In genomic region chr3:176697284-176697889, GRCh38 we compare ENCODE assay signal across 23 cellular contexts.
DNase-seq lines count a peak whose midpoint lies in the region; ATAC-seq and TF ChIP-seq lines count a peak whose summit lies in the region.
"Had no signal": no experiment of that assay in that cellular context is flagged by ENCODE, and none has a peak within 500 bp of the region (broad histone marks: within the 10 kb centered on the region; RNA-seq: fewer than 3 reads in every experiment).

No MANE protein-coding gene starts in this region.

- no peak overlapping the region for H3K4me3 ChIP-seq in endodermal cell (ENCODE audit: low read length)
- H3K4me3 ChIP-seq in neural progenitor cell = no peak overlapping the region
- H3K4me3 ChIP-seq: lung, psoas muscle had no signal

- no peaks in the 10 kb centered on the region for H3K36me3 ChIP-seq in endodermal cell (ENCODE audit: control insufficient read depth, insufficient read depth, low read length)
- H3K36me3 ChIP-seq in neural progenitor cell = no peaks in the 10 kb centered on the region
- H3K36me3 ChIP-seq: WERI-Rb-1 had no signal

- H3K27me3 ChIP-seq in endodermal cell (ENCODE audit: control insufficient read depth, insufficient read depth, low read length, poor library complexity, severe bottlenecking) = no peaks in the 10 kb centered on the region
- no peaks in the 10 kb centered on the region for H3K27me3 ChIP-seq in neural progenitor cell

- 81 to 86% methylated on average over 8 to 9 of the region's 9 CpGs for WGBS in endodermal cell (ENCODE audit: insufficient coverage in 1 of 2, insufficient read length in 1 of 2), 2 experiments

- H3K27ac ChIP-seq in endodermal cell (ENCODE audit: low read depth, low read length) (peak overlapping the region; percentile 61), neural progenitor cell (no peak overlapping the region)
- H3K27ac ChIP-seq: epithelial cell of prostate, psoas muscle had no signal

- H3K4me1 Mint-ChIP-seq in endodermal cell = peaks cover 47% of the 10 kb centered on the region
- H3K4me1 Mint-ChIP-seq in neural progenitor cell = peaks cover 19% of the 10 kb centered on the region
- H3K4me1 Mint-ChIP-seq: activated CD4-positive, alpha-beta T cell treated with anti-CD3 and anti-CD28 coated beads, Interleukin-2, amount 10 ng/mL, durations not matched to agents 7 days and 5 days; activated CD8-positive, alpha-beta memory T cell treated with anti-CD3 and anti-CD28 coated beads, Interleukin-2, amount 10 ng/mL, durations not matched to agents 7 days and 5 days; CD4-positive, CD25-positive, alpha-beta regulatory T cell; neural crest cell had no signal

- H3K79me2 ChIP-seq in neural progenitor cell (ENCODE audit: low read depth) = no peaks in the 10 kb centered on the region

- H3F3A ChIP-seq in neural progenitor cell (ENCODE audit: low read depth) = no peaks in the 10 kb centered on the region

- H3K36me3 Mint-ChIP-seq in endodermal cell (ENCODE audit: low read depth) (peaks cover 2% of the 10 kb centered on the region), neural progenitor cell (no peaks in the 10 kb centered on the region)
- H3K36me3 Mint-ChIP-seq: activated CD8-positive, alpha-beta memory T cell treated with anti-CD3 and anti-CD28 coated beads, Interleukin-2, amount 10 ng/mL, durations not matched to agents 7 days and 5 days; CD4-positive, CD25-positive, alpha-beta regulatory T cell had no signal

- ATAC-seq in GM18502 (IDR thresholded peaks at IDR 0.05; ENCODE audit: poor library complexity, unreplicated experiment) (no peak), GM19023 (IDR thresholded peaks at IDR 0.05; ENCODE audit: unreplicated experiment) (no peak)
- ATAC-seq: activated CD8-positive, alpha-beta memory T cell treated with anti-CD3 and anti-CD28 coated beads, Interleukin-2, amount 10 ng/mL, durations not matched to agents 7 days and 5 days; psoas muscle had no signal

- peaks cover 3% of the 10 kb centered on the region for H3K9me3 Mint-ChIP-seq in endodermal cell
- H3K9me3 Mint-ChIP-seq in neural progenitor cell = no peaks in the 10 kb centered on the region
- H3K9me3 Mint-ChIP-seq: activated CD4-positive, alpha-beta T cell treated with anti-CD3 and anti-CD28 coated beads, Interleukin-2, amount 10 ng/mL, durations not matched to agents 7 days and 5 days; neural crest cell had no signal

- H3K9me3 ChIP-seq in endodermal cell (ENCODE audit: control insufficient read depth, low read length) (peaks cover 10% of the 10 kb centered on the region), neural progenitor cell (ENCODE audit: low read depth) (no peaks in the 10 kb centered on the region)
- H3K9me3 ChIP-seq: psoas muscle had no signal

- H3K27ac Mint-ChIP-seq in endodermal cell (peak overlapping the region; percentile 86), neural progenitor cell (no peak overlapping the region)
- H3K27ac Mint-ChIP-seq: activated CD4-positive, alpha-beta T cell treated with anti-CD3 and anti-CD28 coated beads, Interleukin-2, amount 10 ng/mL, durations not matched to agents 7 days and 5 days; activated CD8-positive, alpha-beta memory T cell treated with anti-CD3 and anti-CD28 coated beads, Interleukin-2, amount 10 ng/mL, durations not matched to agents 7 days and 5 days; CD4-positive, CD25-positive, alpha-beta regulatory T cell had no signal

- H3K4me3 Mint-ChIP-seq in endodermal cell = no peak overlapping the region
- H3K4me3 Mint-ChIP-seq in neural progenitor cell = no peak overlapping the region
- H3K4me3 Mint-ChIP-seq: activated CD4-positive, alpha-beta T cell treated with anti-CD3 and anti-CD28 coated beads, Interleukin-2, amount 10 ng/mL, durations not matched to agents 7 days and 5 days; activated CD8-positive, alpha-beta memory T cell treated with anti-CD3 and anti-CD28 coated beads, Interleukin-2, amount 10 ng/mL, durations not matched to agents 7 days and 5 days; CD4-positive, CD25-positive, alpha-beta regulatory T cell; neural crest cell had no signal

- DNase-seq in NCI-H82 (lab: John Stamatoyannopoulos, UW) (peak; percentile 13), NCI-H82 treated with DMSO at 0.1 percent for 48 hours (lab: John Stamatoyannopoulos, UW; ENCODE audit: unreplicated experiment) (no peak), endodermal cell (peak; percentile 80), neural progenitor cell (ENCODE audit: low spot score) (no peak), SKM-1 treated with dmso at 0.1 percent for 144 hours (lab: John Stamatoyannopoulos, UW; ENCODE audit: unreplicated experiment) (no peak)
- DNase-seq in activated CD8-positive, alpha-beta memory T cell treated with anti-CD3 and anti-CD28 coated beads for 24 hours = no peak
- DNase-seq: activated CD4-positive, alpha-beta T cell treated with anti-CD3 and anti-CD28 coated beads, Interleukin-2, amount 10 ng/mL, durations not matched to agents 7 days and 5 days; activated CD8-positive, alpha-beta memory T cell treated with anti-CD3 and anti-CD28 coated beads, Interleukin-2, amount 10 ng/mL, durations not matched to agents 7 days and 5 days; activated T-cell treated with anti-CD3 and anti-CD28 coated beads, Interleukin-2, amount 50 U/mL, for 48 hours; CD4-positive, CD25-positive, alpha-beta regulatory T cell; KG1; MM.1S; NCI-H446 treated with DMSO at 0.1 percent for 48 hours; psoas muscle; stimulated activated CD4-positive, alpha-beta T cell treated with anti-CD3 and anti-CD28 coated beads, Interleukin-15, amount 100 ng/mL, for 24 hours; stimulated activated naive CD4-positive, alpha-beta T cell treated with Interleukin-2 at 50 U/mL for 16 hours; T-helper 9 cell; WERI-Rb-1 had no signal

- H3K27me3 Mint-ChIP-seq in endodermal cell (ENCODE audit: insufficient read depth) (no peaks in the 10 kb centered on the region), neural progenitor cell (ENCODE audit: insufficient read depth, low read depth) (no peaks in the 10 kb centered on the region)
- H3K27me3 Mint-ChIP-seq: activated CD4-positive, alpha-beta T cell treated with anti-CD3 and anti-CD28 coated beads, Interleukin-2, amount 10 ng/mL, durations not matched to agents 7 days and 5 days; activated CD8-positive, alpha-beta memory T cell treated with anti-CD3 and anti-CD28 coated beads, Interleukin-2, amount 10 ng/mL, durations not matched to agents 7 days and 5 days had no signal

- peak overlapping the region; percentile 46 for H3K4me2 ChIP-seq in neural progenitor cell

- TF ChIP-seq CTCF in endodermal cell (conservative IDR thresholded peaks at IDR 0.05) = no peak
- no peak for TF ChIP-seq CTCF in neural progenitor cell (IDR thresholded peaks at IDR 0.05)

- H3K4me1 ChIP-seq in endodermal cell (ENCODE audit: control insufficient read depth, insufficient read depth, low read length) (peaks cover 26% of the 10 kb centered on the region), neural progenitor cell (peaks cover 13% of the 10 kb centered on the region)
- H3K4me1 ChIP-seq: psoas muscle had no signal

- H2AFZ ChIP-seq in neural progenitor cell (replicated peaks) = peak overlapping the region; percentile 13

- H3K9ac ChIP-seq in endodermal cell (ENCODE audit: extremely low read depth, low read length, poor library complexity, severe bottlenecking) = no peak overlapping the region
- no peak overlapping the region for H3K9ac ChIP-seq in neural progenitor cell

- H4K20me1 ChIP-seq in neural progenitor cell (ENCODE audit: low read depth) = no peaks in the 10 kb centered on the region

Comparison
In these comparisons a context has a peak if more than half of its experiments do, and no peak if none do; other contexts are left out.
1. DNase-seq: peak in NCI-H82 (single experiment) and endodermal cell (single experiment); none in NCI-H82 treated with DMSO at 0.1 percent for 48 hours (single experiment), neural progenitor cell (single experiment), SKM-1 treated with dmso at 0.1 percent for 144 hours (single experiment) and activated CD8-positive, alpha-beta memory T cell treated with anti-CD3 and anti-CD28 coated beads for 24 hours (single experiment).